In the genomic region with DNA sequence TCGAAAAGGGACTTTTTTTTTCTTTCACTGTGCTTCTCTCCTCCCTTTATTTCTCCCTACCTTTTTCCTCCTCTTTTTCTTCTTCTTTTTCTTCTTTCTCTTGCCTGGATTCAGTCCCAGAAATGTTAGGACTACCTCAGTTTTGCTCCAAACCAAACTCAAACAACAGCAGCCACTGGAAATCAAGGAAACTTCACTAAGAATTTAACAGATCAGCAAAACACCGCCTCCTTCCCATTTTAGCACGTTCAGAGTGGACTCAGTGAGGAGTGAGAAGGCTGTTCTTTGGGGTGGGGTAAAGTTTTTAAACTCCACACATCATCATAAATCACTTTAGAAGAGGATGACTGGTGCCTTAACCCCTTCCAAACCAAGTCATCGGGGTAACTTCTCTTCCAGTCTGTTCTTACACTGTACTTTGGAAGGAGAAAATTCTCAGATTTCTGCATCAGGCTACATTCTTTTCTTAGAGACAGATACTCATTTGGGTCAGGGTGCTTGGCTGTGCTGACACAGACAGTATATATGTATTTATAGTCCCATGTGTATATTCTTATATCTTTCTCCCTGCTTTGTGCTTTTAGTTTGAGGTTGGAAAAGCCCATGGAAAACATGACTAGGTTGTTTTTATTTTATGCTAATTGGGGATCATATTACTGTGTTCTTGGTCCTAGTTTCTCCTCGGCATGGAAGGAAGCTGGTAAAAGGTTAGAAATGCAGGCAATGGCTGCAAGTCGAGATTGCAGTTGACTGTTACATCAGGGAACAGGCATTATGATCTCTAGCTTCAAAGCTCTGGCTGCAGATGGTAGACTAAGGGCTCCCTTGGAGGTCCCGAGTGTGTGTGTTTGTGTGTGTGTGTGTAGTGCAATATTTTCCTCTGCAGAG, we compare ENCODE assay signal across 9 cellular contexts. TPM values are rescaled to one million over a fixed set of nuclear protein-coding genes. Genes with fewer than 3 reads are reported as not detected.
DNase-seq lines count a peak whose midpoint lies in the region; ATAC-seq, FAIRE-seq and TF ChIP-seq lines count a peak whose summit lies in the region.
"Had no signal": no experiment of that assay in that cellular context is flagged by ENCODE, and none has a peak within 500 bp of the region (broad histone marks: within the 10 kb centered on the region; RNA-seq: fewer than 3 reads in every experiment).

A gene with protein sequence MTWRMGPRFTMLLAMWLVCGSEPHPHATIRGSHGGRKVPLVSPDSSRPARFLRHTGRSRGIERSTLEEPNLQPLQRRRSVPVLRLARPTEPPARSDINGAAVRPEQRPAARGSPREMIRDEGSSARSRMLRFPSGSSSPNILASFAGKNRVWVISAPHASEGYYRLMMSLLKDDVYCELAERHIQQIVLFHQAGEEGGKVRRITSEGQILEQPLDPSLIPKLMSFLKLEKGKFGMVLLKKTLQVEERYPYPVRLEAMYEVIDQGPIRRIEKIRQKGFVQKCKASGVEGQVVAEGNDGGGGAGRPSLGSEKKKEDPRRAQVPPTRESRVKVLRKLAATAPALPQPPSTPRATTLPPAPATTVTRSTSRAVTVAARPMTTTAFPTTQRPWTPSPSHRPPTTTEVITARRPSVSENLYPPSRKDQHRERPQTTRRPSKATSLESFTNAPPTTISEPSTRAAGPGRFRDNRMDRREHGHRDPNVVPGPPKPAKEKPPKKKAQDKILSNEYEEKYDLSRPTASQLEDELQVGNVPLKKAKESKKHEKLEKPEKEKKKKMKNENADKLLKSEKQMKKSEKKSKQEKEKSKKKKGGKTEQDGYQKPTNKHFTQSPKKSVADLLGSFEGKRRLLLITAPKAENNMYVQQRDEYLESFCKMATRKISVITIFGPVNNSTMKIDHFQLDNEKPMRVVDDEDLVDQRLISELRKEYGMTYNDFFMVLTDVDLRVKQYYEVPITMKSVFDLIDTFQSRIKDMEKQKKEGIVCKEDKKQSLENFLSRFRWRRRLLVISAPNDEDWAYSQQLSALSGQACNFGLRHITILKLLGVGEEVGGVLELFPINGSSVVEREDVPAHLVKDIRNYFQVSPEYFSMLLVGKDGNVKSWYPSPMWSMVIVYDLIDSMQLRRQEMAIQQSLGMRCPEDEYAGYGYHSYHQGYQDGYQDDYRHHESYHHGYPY (minus strand): TSS at position 280 of the 888 bp plus-strand sequence. CDS start 1,238 bp downstream, outside the sequence.

- CTCF ChIA-PET in K562 (lab: Yijun Ruan, JAX; ENCODE audit: low intra/inter-chr PET ratio) = interaction anchor here (0.6 to 2.2 kb wide), 2 partner anchors 102 to 173 kb away, joined by 3 to 9 read pairs; no protein-coding TSS in a partner anchor
- CTCF ChIA-PET in OCI-LY7 (lab: Charles Lee; ENCODE audit: unreplicated experiment) = interaction anchor here (1.0 kb wide), 1 partner anchor 93 kb away, joined by 3 read pairs; no protein-coding TSS in a partner anchor

- peak; percentile 80 for DNase-seq in HS-5 (ENCODE audit: low read depth)
- DNase-seq in K562 (ENCODE audit: extremely low read depth in 1 of 4, low spot score in 3 of 4) = peak in 3 of 4 experiments; percentile 8 to 50 (median 17)
- peak; percentile 86 for DNase-seq in keratinocyte (ENCODE audit: low read depth, low spot score)
- DNase-seq in suprapubic skin (ENCODE audit: low spot score in 2 of 2) = no peak
- no peak for DNase-seq in frontal cortex (ENCODE audit: low spot score in 2 of 2)
- DNase-seq in Ammon's horn (ENCODE audit: low spot score) = no peak
- DNase-seq in OCI-LY7 (ENCODE audit: low spot score) = no peak

- intact Hi-C loops in K562 (cut with micrococcal nuclease) (loop anchor here (5.0 to 10.0 kb wide), 2 partner anchors 54 to 646 kb away; no protein-coding TSS in a partner anchor), OCI-LY7 (cut with micrococcal nuclease; ENCODE audit: unreplicated experiment) (loop anchor here (5.0 kb wide), 1 partner anchor 171 kb away; no protein-coding TSS in a partner anchor)

- H3K9ac ChIP-seq in K562 (ENCODE audit: insufficient read depth in 1 of 2, low read depth in 2 of 2, low read length in 2 of 2) (no peak within 1 kb of the TSS), keratinocyte (ENCODE audit: control insufficient read depth, extremely low read depth, insufficient read depth, low read length) (peak within 1 kb of the TSS; percentile 79)

- dilution Hi-C loops in keratinocyte (cut with MboI; ENCODE audit: extremely low pct_ligation_motif_present, low sequenced_read_pairs) = loop anchor here (10.0 kb wide), 1 partner anchor 364 kb away; no protein-coding TSS in a partner anchor

- BruUV-seq in K562 (replicated peaks; lab: Mats Ljungman, UMichigan) = TSS peak; percentile 91
- no TSS peak for BruUV-seq in OCI-LY7 (replicated peaks; lab: Mats Ljungman, UMichigan)

- H4K20me1 ChIP-seq in K562 (replicated peaks; ENCODE audit: control insufficient read depth, insufficient read depth, low read length) (no peaks in the 10 kb centered on the region), keratinocyte (ENCODE audit: control insufficient read depth, extremely low read depth, insufficient read depth, low read length) (no peaks in the 10 kb centered on the region), OCI-LY7 (ENCODE audit: insufficient read depth, low read length) (no peaks in the 10 kb centered on the region)

- 2% methylated on average over 6 of the region's 7 CpGs for WGBS in K562 (ENCODE audit: insufficient coverage, low coverage, missing lambda C conversion rate)
- WGBS in suprapubic skin = 3% methylated on average over 7 of the region's 7 CpGs

- H3K9me2 ChIP-seq in OCI-LY7 (ENCODE audit: insufficient read depth, low read length) = no peaks in the 10 kb centered on the region

- POLR2A ChIA-PET in K562 (lab: Yijun Ruan, JAX) = interaction anchor here (0.7 kb wide), 1 partner anchor 60 kb away, joined by 5 read pairs; no protein-coding TSS in a partner anchor
- POLR2A ChIA-PET in OCI-LY7 (lab: Charles Lee) = interaction anchor here (0.7 to 0.9 kb wide), 2 partner anchors 29 to 376 kb away, joined by 3 read pairs; no protein-coding TSS in a partner anchor

- TF ChIP-seq RAD21 in K562 (CRISPR knock-in tag; conservative IDR thresholded peaks at IDR 0.05 in 1 of 2, IDR thresholded peaks at IDR 0.05 in 1 of 2) = no peak

- in situ Hi-C loops in K562 (cut with MboI) = loop anchor here (10.0 to 25.0 kb wide), 3 partner anchors 94 to 621 kb away; no protein-coding TSS in a partner anchor

- no peak for TF ChIP-seq EP300 in K562 (IDR thresholded peaks at IDR 0.05; ENCODE audit: low read length)
- TF ChIP-seq EP300 in suprapubic skin (IDR thresholded peaks at IDR 0.05) = no peak

- peak within 1 kb of the TSS; percentile 3 for H3K4me2 ChIP-seq in K562 (ENCODE audit: insufficient read depth, low read length)
- H3K4me2 ChIP-seq in keratinocyte (ENCODE audit: control insufficient read depth, extremely low read depth, insufficient read depth, low read depth, low read length) = peak within 1 kb of the TSS; percentile 93
- H3K4me2 ChIP-seq in OCI-LY7 (ENCODE audit: low read length) = no peak within 1 kb of the TSS

- H3K27me3 ChIP-seq in K562 (ENCODE audit: control insufficient read depth in 2 of 2, insufficient read depth in 2 of 2, low read length in 2 of 2) (peaks cover 0 to 7% of the 10 kb centered on the region in 2 experiments; a peak in 2 of 5 replicates), keratinocyte (ENCODE audit: control insufficient read depth, extremely low read depth, insufficient read depth, low read length) (no peaks in the 10 kb centered on the region), suprapubic skin (no peaks in the 10 kb centered on the region)

- no peak within 1 kb of the TSS for H3K4me3 ChIP-seq in K562
- H3K4me3 ChIP-seq in keratinocyte (ENCODE audit: control insufficient read depth in 2 of 3, extremely low read depth in 1 of 3, insufficient read depth in 2 of 3, low read depth in 1 of 3, low read length in 3 of 3) = peak within 1 kb of the TSS; percentile 36 to 71 (median 61)
- peak within 1 kb of the TSS; percentile 49 for H3K4me3 ChIP-seq in suprapubic skin
- H3K4me3 ChIP-seq in OCI-LY7 (ENCODE audit: low read depth, low read length, poor library complexity, severe bottlenecking) = no peak within 1 kb of the TSS

- no peaks in the 10 kb centered on the region for H3K36me3 ChIP-seq in K562 (ENCODE audit: control insufficient read depth, insufficient read depth, low read length)
- H3K36me3 ChIP-seq in keratinocyte (ENCODE audit: control insufficient read depth in 2 of 2, extremely low read depth in 1 of 2, insufficient read depth in 2 of 2, low read length in 2 of 2) = no peaks in the 10 kb centered on the region
- no peaks in the 10 kb centered on the region for H3K36me3 ChIP-seq in suprapubic skin
- no peaks in the 10 kb centered on the region for H3K36me3 ChIP-seq in OCI-LY7 (ENCODE audit: insufficient read depth, low read length)

- H3K4me1 ChIP-seq in K562 (replicated peaks in 1 of 2; ENCODE audit: control insufficient read depth in 2 of 2, insufficient read depth in 2 of 2, low read length in 2 of 2) (peaks cover 0 to 7% of the 10 kb centered on the region in 2 experiments; a peak in 3 of 5 replicates), keratinocyte (ENCODE audit: control insufficient read depth, extremely low read depth, insufficient read depth, low read length) (peaks cover 32% of the 10 kb centered on the region), suprapubic skin (peaks cover 30% of the 10 kb centered on the region), OCI-LY7 (ENCODE audit: insufficient read depth, low read length, poor library complexity, severe bottlenecking) (peaks cover 6% of the 10 kb centered on the region)

- FAIRE-seq in K562 (lab: Jason Lieb, UNC) (peak; percentile 11), keratinocyte (lab: Jason Lieb, UNC) (peak; percentile 49), frontal cortex (lab: Jason Lieb, UNC) (no peak)
- FAIRE-seq: colon had no signal

- TF ChIP-seq CTCF in K562 (IDR thresholded peaks at IDR 0.05 in 2 of 3, conservative IDR thresholded peaks at IDR 0.05 in 1 of 3; ENCODE audit: insufficient read depth in 2 of 3, low read depth in 1 of 3, low read length in 3 of 3) (0 out of 6 replicates have a peak, but pooled peaks of 1 of the 3 experiments have one; percentile 0), keratinocyte (optimal IDR thresholded peaks at IDR 0.05 in 1 of 3, IDR thresholded peaks at IDR 0.05 in 1 of 3, conservative IDR thresholded peaks at IDR 0.05 in 1 of 3; ENCODE audit: extremely low read depth in 1 of 3, insufficient read depth in 2 of 3, low read length in 3 of 3) (no peak), suprapubic skin (IDR thresholded peaks at IDR 0.05) (no peak), OCI-LY7 (conservative IDR thresholded peaks at IDR 0.05; ENCODE audit: low read length) (no peak)

- H3K79me2 ChIP-seq in K562 (ENCODE audit: control insufficient read depth, insufficient read depth, low read length) (no peaks in the 10 kb centered on the region), keratinocyte (ENCODE audit: control insufficient read depth, insufficient read depth, low read length) (no peaks in the 10 kb centered on the region), OCI-LY7 (ENCODE audit: insufficient read depth, low read depth, low read length) (no peaks in the 10 kb centered on the region)

- TF ChIP-seq POLR2A in K562 (conservative IDR thresholded peaks at IDR 0.05) = peak; percentile 89
- TF ChIP-seq POLR2A in suprapubic skin (IDR thresholded peaks at IDR 0.05) = peak in 1 of 2 donors; percentile 72

- H2AFZ ChIP-seq in K562 (ENCODE audit: low read depth, low read length) (peak within 1 kb of the TSS; percentile 53), keratinocyte (ENCODE audit: control insufficient read depth, low read length) (peak within 1 kb of the TSS; percentile 80), OCI-LY7 (ENCODE audit: low read length) (no peak within 1 kb of the TSS)

- H3K9me1 ChIP-seq in K562 (ENCODE audit: control insufficient read depth, insufficient read depth, low read length) (no peaks in the 10 kb centered on the region), keratinocyte (ENCODE audit: control insufficient read depth, extremely low read depth, insufficient read depth, low read length) (no peaks in the 10 kb centered on the region)

- H3K27ac ChIP-seq in K562 (ENCODE audit: extremely low read depth, low read depth, low read length) = peak within 1 kb of the TSS; percentile 17; the same call in 1 of the 3 replicates
- peak within 1 kb of the TSS; percentile 86 for H3K27ac ChIP-seq in keratinocyte (ENCODE audit: control insufficient read depth, insufficient read depth, low read length)
- peak within 1 kb of the TSS; percentile 86 for H3K27ac ChIP-seq in suprapubic skin
- H3K27ac ChIP-seq in OCI-LY7 (ENCODE audit: low read depth, low read length, poor library complexity, severe bottlenecking) = no peak within 1 kb of the TSS

- H3K9me3 ChIP-seq in K562 (replicated peaks; ENCODE audit: control insufficient read depth, insufficient read depth, low read depth, low read length) (no peaks in the 10 kb centered on the region), keratinocyte (ENCODE audit: control insufficient read depth, low read depth, low read length) (no peaks in the 10 kb centered on the region), suprapubic skin (no peaks in the 10 kb centered on the region), OCI-LY7 (ENCODE audit: low read length) (no peaks in the 10 kb centered on the region)

- ATAC-seq in K562 (peak; percentile 57), HG03139 (IDR thresholded peaks at IDR 0.05; ENCODE audit: unreplicated experiment) (no peak)

RNA-seq across cellular contexts. Expression of the gene that starts here (rescaled TPM):
- total RNA-seq in K562 (2011; cell fraction: chromatin; rRNA removed; ENCODE audit: low replicate concordance) = 0.56 TPM in 1 of 2 replicates, not detected in the other
- total RNA-seq in K562 (2011; cell fraction: nucleolus; rRNA removed) = 0.39 TPM in 1 of 2 replicates, not detected in the other
- total RNA-seq in K562 (2011; cell fraction: nucleoplasm; rRNA removed) = 0.44 and 0.69 TPM in 2 replicates
- total RNA-seq in K562 (2014; rRNA removed) (0.59 and 0.61 TPM in 2 replicates), K562 (2014; rRNA removed; fragmentation: Illumina TruSeq; extraction: Trizol) (0.69 and 1.5 TPM in 2 replicates), K562 (2015; rRNA removed; fragmentation: Illumina TruSeq; extraction: Trizol) (1.5 and 1.6 TPM in 2 replicates), K562 (2021) (1.4 and 2.2 TPM in 2 replicates), suprapubic skin (10 to 100 TPM in 3 of 4 donors, 1 to 10 TPM in 1; 8.0 to 32.2 (median 17.1) TPM), frontal cortex (2.9 TPM), OCI-LY7 (2022) (0.28 and 0.59 TPM in 2 replicates)
- polyA plus RNA-seq in K562 (2011; rRNA removed) (0.12 and 0.17 TPM in 2 replicates), K562 (2014; fragmentation: Illumina TruSeq; extraction: Trizol) (0.40 and 1.4 TPM in 2 replicates), K562 (2014; fragmentation: Nextera tagmentation; extraction: Ambion mirVana) (1 to 10 TPM in 1 of 2 experiments, under 1 TPM in 1; 0.73 to 2.0 TPM), K562 (2014; rRNA removed) (0.19 and 1.1 TPM in 2 replicates), keratinocyte (10.4 to 14.7 TPM (median 12.8 TPM) in 3 replicates)
- 0.10 TPM in 1 of 2 replicates, not detected in the other for polyA plus RNA-seq in K562 (2011; cell fraction: cytosol; rRNA removed)
- polyA plus RNA-seq in K562 (2011; cell fraction: nucleus; rRNA removed) = 0.20 and 0.48 TPM in 2 replicates
- polyA plus RNA-seq in K562 (2012) = 2.2 and 5.9 TPM in 2 replicates
- 0.25 TPM in 1 of 2 replicates, not detected in the other for polyA minus RNA-seq in K562 (2011; rRNA and poly(A)+ RNA removed)
- polyA minus RNA-seq in K562 (2011; cell fraction: cytosol; rRNA and poly(A)+ RNA removed) = not detected in 2 replicates
- polyA minus RNA-seq in K562 (2011; cell fraction: nucleus; rRNA and poly(A)+ RNA removed) = 0.13 and 0.22 TPM in 2 replicates
- 117 TPM for polyA plus RNA-seq in keratinocyte (2011; ENCODE audit: low read depth)
- polyA plus RNA-seq in keratinocyte (2011; cell fraction: cytosol; rRNA removed) = 8.5 and 14.1 TPM in 2 replicates
- 32.3 and 35.1 TPM in 2 replicates for polyA plus RNA-seq in keratinocyte (2011; cell fraction: nucleus; rRNA removed)
- 30.0 and 53.1 TPM in 2 replicates for polyA plus RNA-seq in keratinocyte (2012; ENCODE audit: low replicate concordance)
- polyA minus RNA-seq in keratinocyte = 8.4 to 10.0 TPM (median 9.7 TPM) in 3 replicates
- polyA minus RNA-seq in keratinocyte (2011; cell fraction: cytosol; rRNA and poly(A)+ RNA removed) = 10.9 TPM
- 15.5 and 40.6 TPM in 2 replicates for polyA minus RNA-seq in keratinocyte (2011; cell fraction: nucleus; rRNA and poly(A)+ RNA removed)
- total RNA-seq in OCI-LY7 (2014; rRNA removed; shearing (Covaris generic)) = 0.15 and 0.63 TPM in 2 replicates

Comparison
In these comparisons a context has a peak if more than half of its experiments do, and no peak if none do; other contexts are left out.
1. DNase-seq: peak in HS-5 (single experiment), K562 (3 of 4) and keratinocyte (single experiment); none in suprapubic skin (0 of 2), frontal cortex (0 of 2), Ammon's horn (single experiment) and OCI-LY7 (single experiment).
2. H3K4me3 ChIP-seq: peak in keratinocyte (3 of 3) and suprapubic skin (single experiment); none in K562 (single experiment) and OCI-LY7 (single experiment).